In the genomic region with DNA sequence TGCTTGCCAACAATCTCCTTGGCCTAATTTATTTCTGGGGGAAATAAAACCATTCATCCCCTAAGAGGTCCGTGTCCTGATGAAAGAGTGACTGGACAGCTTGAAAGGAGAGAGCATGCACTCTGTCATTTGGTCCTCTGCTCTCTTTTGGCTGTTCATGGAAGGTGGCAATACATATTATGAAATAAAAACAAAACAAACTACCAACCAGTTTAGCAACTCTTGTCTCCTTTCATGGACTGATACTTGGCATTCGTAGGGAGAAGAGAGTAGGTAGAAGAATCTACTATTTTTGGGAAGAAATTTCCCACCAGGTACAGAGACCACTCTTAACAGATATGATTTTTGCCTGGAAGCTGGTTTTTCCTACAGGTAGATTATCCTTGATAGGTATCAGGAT, we compare ENCODE assay signal across 1 cellular context.
TF ChIP-seq lines count a peak whose summit lies in the region.

No MANE protein-coding gene starts in this region.

TF ChIP-seq in A549, 52 proteins besides CTCF, POLR2A, EP300 and RAD21:
- TF ChIP-seq POLR2AphosphoS2 (conservative IDR thresholded peaks at IDR 0.05; ENCODE audit: low read length), result no peak
- no peak for TF ChIP-seq CHD2 (IDR thresholded peaks at IDR 0.05; ENCODE audit: low read length, partially characterized antibody)
- no peak for TF ChIP-seq PHF8 (IDR thresholded peaks at IDR 0.05; ENCODE audit: borderline replicate concordance, low read depth)
- no peak for TF ChIP-seq HOXB5 (CRISPR knock-in tag; IDR thresholded peaks at IDR 0.05)
- no peak for TF ChIP-seq HEYL (CRISPR knock-in tag; IDR thresholded peaks at IDR 0.05)
- no peak for TF ChIP-seq CHD4 (IDR thresholded peaks at IDR 0.05; ENCODE audit: borderline replicate concordance)
- TF ChIP-seq ZC3H11A (IDR thresholded peaks at IDR 0.05), result no peak
- no peak for TF ChIP-seq MAZ (IDR thresholded peaks at IDR 0.05; ENCODE audit: borderline replicate concordance, low read depth, low read length)
- TF ChIP-seq NPAS2 (CRISPR knock-in tag; IDR thresholded peaks at IDR 0.05; ENCODE audit: borderline replicate concordance), result no peak
- TF ChIP-seq ESRRA (IDR thresholded peaks at IDR 0.05; ENCODE audit: borderline replicate concordance, low read length), result no peak
- TF ChIP-seq, protein P1, sequence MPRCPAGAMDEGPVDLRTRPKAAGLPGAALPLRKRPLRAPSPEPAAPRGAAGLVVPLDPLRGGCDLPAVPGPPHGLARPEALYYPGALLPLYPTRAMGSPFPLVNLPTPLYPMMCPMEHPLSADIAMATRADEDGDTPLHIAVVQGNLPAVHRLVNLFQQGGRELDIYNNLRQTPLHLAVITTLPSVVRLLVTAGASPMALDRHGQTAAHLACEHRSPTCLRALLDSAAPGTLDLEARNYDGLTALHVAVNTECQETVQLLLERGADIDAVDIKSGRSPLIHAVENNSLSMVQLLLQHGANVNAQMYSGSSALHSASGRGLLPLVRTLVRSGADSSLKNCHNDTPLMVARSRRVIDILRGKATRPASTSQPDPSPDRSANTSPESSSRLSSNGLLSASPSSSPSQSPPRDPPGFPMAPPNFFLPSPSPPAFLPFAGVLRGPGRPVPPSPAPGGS (IDR thresholded peaks at IDR 0.05), result no peak
- no peak for TF ChIP-seq CBX8 (IDR thresholded peaks at IDR 0.05)
